ENCODE assay signal across 2 cellular contexts in genomic region chr7:48147690-48148089, GRCh38. TPM values are rescaled to one million over a fixed set of nuclear protein-coding genes. Genes with fewer than 3 reads are reported as not detected.
"Had no signal": no experiment of that assay in that cellular context is flagged by ENCODE, and none has a peak within 500 bp of the region (broad histone marks: within the 10 kb centered on the region; RNA-seq: fewer than 3 reads in every experiment).

No MANE protein-coding gene starts in this region.

RNA-seq across cellular contexts. Expression of gene ABCA13, which starts 23.6 kb away (rescaled TPM):
- total RNA-seq: activated CD4-positive, alpha-beta memory T cell treated with anti-CD3 and anti-CD28 coated beads, Interleukin-2, amount 10 ng/mL, durations not matched to agents 7 days and 5 days; SJCRH30 had no signal
